10 cellular contexts compared by ENCODE assay signal in the genomic region with DNA sequence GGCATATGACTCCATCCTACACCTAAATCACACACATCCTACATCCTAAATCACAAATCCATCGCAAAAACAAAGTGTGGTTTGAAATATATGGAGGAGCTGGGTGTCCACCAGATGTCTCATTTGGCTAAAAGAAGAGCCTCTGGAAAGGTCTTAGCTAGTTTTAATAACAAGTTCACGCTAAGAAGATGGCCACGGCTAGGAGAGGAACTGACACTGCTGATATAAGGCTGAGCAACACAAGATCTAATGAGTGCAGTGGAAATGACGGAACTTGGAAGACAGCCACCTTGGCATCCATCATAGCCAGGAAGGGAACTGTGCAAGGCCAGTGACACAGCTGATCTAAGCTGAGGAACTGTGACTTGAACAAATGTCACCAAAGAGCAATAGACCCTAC. TPM values are rescaled to one million over a fixed set of nuclear protein-coding genes. Genes with fewer than 3 reads are reported as not detected.
DNase-seq lines count a peak whose midpoint lies in the region.
"Had no signal": no experiment of that assay in that cellular context is flagged by ENCODE, and none has a peak within 500 bp of the region (broad histone marks: within the 10 kb centered on the region; RNA-seq: fewer than 3 reads in every experiment).

No MANE protein-coding gene starts in this region.

- no peak overlapping the region for H3K4me3 Mint-ChIP-seq in immature natural killer cell
- H3K4me3 Mint-ChIP-seq: activated naive CD8-positive, alpha-beta T cell had no signal

- H3K27ac Mint-ChIP-seq in immature natural killer cell, result no peak overlapping the region
- H3K27ac Mint-ChIP-seq: activated naive CD8-positive, alpha-beta T cell had no signal

- DNase-seq in HUDEP-2 (lab: John Stamatoyannopoulos, UW; ENCODE audit: unreplicated experiment in 76 of 76) (peak in 62 of 76 experiments; percentile 4 to 71 (median 36)), astrocyte of the hippocampus (ENCODE audit: low read depth, low spot score) (peak; percentile 32), iris pigment epithelial cell (ENCODE audit: low read depth) (peak; percentile 3), superior temporal gyrus (ENCODE audit: extremely low spot score) (peak; percentile 80), immature natural killer cell (no peak), NCI-H2107 (lab: John Stamatoyannopoulos, UW) (no peak)
- DNase-seq in activated CD4-positive, CD25-positive, alpha-beta regulatory T cell (lab: John Stamatoyannopoulos, UW), result no peak
- no peak for DNase-seq in activated naive CD4-positive, alpha-beta T cell (lab: John Stamatoyannopoulos, UW)
- DNase-seq: SJCRH30 had no signal

- no peaks in the 10 kb centered on the region for H3K36me3 Mint-ChIP-seq in immature natural killer cell
- H3K36me3 Mint-ChIP-seq: activated naive CD8-positive, alpha-beta T cell had no signal

- H3K4me1 Mint-ChIP-seq in immature natural killer cell, result no peaks in the 10 kb centered on the region

- no peaks in the 10 kb centered on the region for H3K9me3 Mint-ChIP-seq in immature natural killer cell

- peaks cover 2 to 11% (median 7%) of the 10 kb centered on the region in 3 donors for H3K27me3 Mint-ChIP-seq in immature natural killer cell (ENCODE audit: low read depth in 3 of 3)

RNA-seq across cellular contexts. Expression of a gene that starts 60.0 kb away (rescaled TPM):
- polyA plus RNA-seq in immature natural killer cell, result 1 to 10 TPM in 1 of 3 donors, under 1 TPM in 2; 0.18 to 2.3 (median 0.21) TPM

Comparison
In these comparisons a context has a peak if more than half of its experiments do, and no peak if none do; other contexts are left out.
1. DNase-seq: peak in HUDEP-2 (62 of 76), astrocyte of the hippocampus (single experiment), iris pigment epithelial cell (single experiment) and superior temporal gyrus (single experiment); none in immature natural killer cell (0 of 3), NCI-H2107 (single experiment), activated CD4-positive, CD25-positive, alpha-beta regulatory T cell (0 of 4) and activated naive CD4-positive, alpha-beta T cell (0 of 4).